Comparison of ENCODE assay signal across 16 cellular contexts in the genomic region with DNA sequence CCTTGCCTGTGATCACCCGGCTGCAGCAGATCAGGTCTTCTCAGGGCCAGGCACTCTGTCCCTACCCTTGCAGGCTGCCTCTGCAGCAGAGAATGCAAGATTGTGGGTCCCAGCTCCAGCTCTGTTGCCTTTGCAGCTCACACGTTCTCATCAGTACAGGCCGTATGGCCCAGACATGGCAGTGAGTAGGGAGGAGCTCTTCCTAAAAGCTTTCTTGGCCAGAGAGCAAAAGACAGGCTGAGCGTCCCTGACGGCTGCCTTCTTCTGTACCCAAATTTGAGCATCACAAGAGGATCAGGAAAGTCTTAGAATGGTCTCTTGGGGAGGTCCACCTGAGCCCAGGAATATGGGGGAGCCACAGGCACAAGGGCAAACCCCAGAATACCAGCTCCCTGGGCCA.
DNase-seq lines count a peak whose midpoint lies in the region; ATAC-seq and TF ChIP-seq lines count a peak whose summit lies in the region.
"Had no signal": no experiment of that assay in that cellular context is flagged by ENCODE, and none has a peak within 500 bp of the region (broad histone marks: within the 10 kb centered on the region; RNA-seq: fewer than 3 reads in every experiment).

No MANE protein-coding gene starts in this region.

- H3K9me3 Mint-ChIP-seq in HFFc6 = no peaks in the 10 kb centered on the region
- H3K9me3 Mint-ChIP-seq: activated CD4-positive, alpha-beta T cell treated with anti-CD3 and anti-CD28 coated beads, Interleukin-2, amount 10 ng/mL, durations not matched to agents 7 days and 5 days; central memory CD8-positive, alpha-beta T cell had no signal

- H3K36me3 ChIP-seq in muscle layer of colon (ENCODE audit: insufficient read depth, low read length) = no peaks in the 10 kb centered on the region
- H3K36me3 ChIP-seq: thyroid gland had no signal

- H3K36me3 Mint-ChIP-seq in HFFc6 (ENCODE audit: low read depth) = no peaks in the 10 kb centered on the region
- H3K36me3 Mint-ChIP-seq: activated naive CD8-positive, alpha-beta T cell had no signal

- no peak for ATAC-seq in GM21737 (IDR thresholded peaks at IDR 0.05; ENCODE audit: unreplicated experiment)
- no peak for ATAC-seq in HG02759 (IDR thresholded peaks at IDR 0.05; ENCODE audit: unreplicated experiment)

- H3K4me1 Mint-ChIP-seq in HFFc6 (ENCODE audit: low read depth) = peaks cover 59% of the 10 kb centered on the region
- H3K4me1 Mint-ChIP-seq: activated CD4-positive, alpha-beta T cell treated with anti-CD3 and anti-CD28 coated beads, Interleukin-2, amount 10 ng/mL, durations not matched to agents 7 days and 5 days; central memory CD8-positive, alpha-beta T cell had no signal

- no peak overlapping the region for H3K4me3 ChIP-seq in muscle layer of colon (ENCODE audit: low read depth in 1 of 2, low read length in 2 of 2)
- H3K4me3 ChIP-seq: mucosa of descending colon, thyroid gland had no signal

- TF ChIP-seq CTCF in HFFc6 (IDR thresholded peaks at IDR 0.05) = no peak

- peaks cover 28% of the 10 kb centered on the region for H3K27me3 Mint-ChIP-seq in HFFc6 (ENCODE audit: insufficient read depth)
- H3K27me3 Mint-ChIP-seq: activated naive CD8-positive, alpha-beta T cell had no signal

- peak overlapping the region; percentile 94 for H3K27ac Mint-ChIP-seq in HFFc6
- H3K27ac Mint-ChIP-seq: activated CD4-positive, alpha-beta T cell treated with anti-CD3 and anti-CD28 coated beads, Interleukin-2, amount 10 ng/mL, durations not matched to agents 7 days and 5 days; activated naive CD8-positive, alpha-beta T cell had no signal

- H3K9me3 ChIP-seq in muscle layer of colon (ENCODE audit: low read length) = no peaks in the 10 kb centered on the region
- H3K9me3 ChIP-seq: mucosa of descending colon, thyroid gland had no signal

- no peaks in the 10 kb centered on the region for H3K27me3 ChIP-seq in muscle layer of colon (ENCODE audit: control insufficient read depth in 1 of 2, insufficient read depth in 2 of 2, low read length in 2 of 2)
- H3K27me3 ChIP-seq: thyroid gland had no signal

- DNase-seq in HFFc6 (no peak), HPDE6-E6E7 (ENCODE audit: extremely low spot score) (no peak)
- DNase-seq: activated CD4-positive, alpha-beta T cell treated with anti-CD3 and anti-CD28 coated beads, Interleukin-2, amount 10 ng/mL, durations not matched to agents 7 days and 5 days; activated T-cell treated with anti-CD3 and anti-CD28 coated beads for 4 hours; DMS53; NCI-H2107; SIG-M5; thyroid gland had no signal

- H3K4me1 ChIP-seq in muscle layer of colon (ENCODE audit: insufficient read depth, low read length) = peaks cover 47% of the 10 kb centered on the region

- H3K4me3 Mint-ChIP-seq in HFFc6 = peak overlapping the region; percentile 46
- H3K4me3 Mint-ChIP-seq: activated CD4-positive, alpha-beta T cell treated with anti-CD3 and anti-CD28 coated beads, Interleukin-2, amount 10 ng/mL, durations not matched to agents 7 days and 5 days; activated naive CD8-positive, alpha-beta T cell; central memory CD8-positive, alpha-beta T cell had no signal

- H3K27ac ChIP-seq in angular gyrus (ENCODE audit: low read depth, low read length) (peak overlapping the region; percentile 50), muscle layer of colon (ENCODE audit: low read depth, low read length) (peak overlapping the region; percentile 45), temporal lobe (ENCODE audit: low read depth, low read length) (peak overlapping the region; percentile 47)

- H3K9ac ChIP-seq in muscle layer of colon (ENCODE audit: low read length) = no peak overlapping the region
